In genomic region chr19:2883686-2884439, GRCh38 we compare ENCODE assay signal across 1 cellular context.
TF ChIP-seq lines count a peak whose summit lies in the region.

No MANE protein-coding gene starts in this region.

TF ChIP-seq in GM12878, 131 proteins besides CTCF, POLR2A, EP300 and RAD21:
- peak; percentile 11 for TF ChIP-seq SP1 (IDR thresholded peaks at IDR 0.05; ENCODE audit: low read depth, low read length)
- no peak for TF ChIP-seq SMC3 (IDR thresholded peaks at IDR 0.05; ENCODE audit: borderline replicate concordance, low read length)
